23 cellular contexts compared by ENCODE assay signal in the genomic region with DNA sequence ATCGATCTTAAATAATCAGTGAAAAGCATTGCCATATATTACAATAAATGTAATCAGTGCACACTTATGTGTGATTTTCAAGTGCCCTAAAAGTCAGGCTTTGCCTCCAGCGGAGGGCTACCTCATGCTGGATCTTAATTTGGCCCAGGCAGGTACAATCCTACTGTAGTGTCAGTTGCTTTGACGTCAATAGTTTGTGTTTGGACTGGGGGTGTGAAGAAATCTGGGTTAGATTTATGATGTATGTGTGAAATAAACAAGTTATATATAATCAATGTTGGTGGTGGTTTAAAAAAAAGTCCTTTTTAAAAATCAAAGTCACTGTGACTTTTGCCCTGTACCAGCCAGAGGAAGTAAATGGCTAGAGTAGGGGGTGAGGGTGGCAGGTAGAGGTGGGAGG. TPM values are rescaled to one million over a fixed set of nuclear protein-coding genes. Genes with fewer than 3 reads are reported as not detected.
"Had no signal": no experiment of that assay in that cellular context is flagged by ENCODE, and none has a peak within 500 bp of the region (broad histone marks: within the 10 kb centered on the region; RNA-seq: fewer than 3 reads in every experiment).

No MANE protein-coding gene starts in this region.

- H3K27ac Mint-ChIP-seq: progenitor cell of endocrine pancreas; stimulated activated naive B cell treated with anti-CD40 and anti-IgM and Interleukin-4, amounts not matched to agents 10 μg/mL and 1 μg/mL and 100 μg/mL, for 72 hours had no signal

- H3K36me3 Mint-ChIP-seq: naive thymus-derived CD8-positive, alpha-beta T cell; stimulated activated naive B cell treated with anti-CD40 and anti-IgM and Interleukin-4, amounts not matched to agents 10 μg/mL and 1 μg/mL and 100 μg/mL, for 72 hours had no signal

- H3K27ac ChIP-seq: left lung, lower lobe of right lung, ovary, right atrium auricular region, right lobe of liver, stomach, testis, thyroid gland, transverse colon, upper lobe of left lung, vagina had no signal

- H3K4me1 Mint-ChIP-seq: stimulated activated naive B cell treated with anti-CD40 and anti-IgM and Interleukin-4, amounts not matched to agents 10 μg/mL and 1 μg/mL and 100 μg/mL, for 72 hours had no signal

- H3K9me3 ChIP-seq: left lung, lower lobe of right lung, ovary, right atrium auricular region, right lobe of liver, stomach, testis, thyroid gland, transverse colon, upper lobe of left lung, vagina had no signal

- H3K4me3 ChIP-seq: left lung, lower lobe of right lung, ovary, right atrium auricular region, right lobe of liver, smooth muscle cell, stomach, testis, thyroid gland, transverse colon, upper lobe of left lung, vagina had no signal

- ATAC-seq: left colon; left lung; lower lobe of right lung; naive thymus-derived CD8-positive, alpha-beta T cell; right lobe of liver; stimulated activated naive B cell treated with anti-CD40 and anti-IgM and Interleukin-4, amounts not matched to agents 10 μg/mL and 1 μg/mL and 100 μg/mL, for 72 hours; stimulated activated naive CD8-positive, alpha-beta T cell treated with anti-CD3 and anti-CD28 coated beads, Interleukin-15, Interleukin-2, amounts not matched to agents 100 U/mL and 50 U/mL, for 24 hours had no signal

- DNase-seq: hippocampal formation; kidney; left colon; left lung; lower lobe of right lung; mammary epithelial cell; mesenchymal stem cell; naive thymus-derived CD8-positive, alpha-beta T cell; ovary; right lobe of liver; stimulated activated CD4-positive, alpha-beta T cell treated with anti-CD3 and anti-CD28 coated beads, Interleukin-2, amount 100 ng/mL, for 24 hours; stimulated activated CD4-positive, alpha-beta T cell treated with anti-CD3 and anti-CD28 coated beads, Interleukin-4, amount 100 ng/mL, for 1 hour; stimulated activated naive B cell treated with anti-CD40 and anti-IgM and Interleukin-4, amounts not matched to agents 10 μg/mL and 1 μg/mL and 100 μg/mL, for 72 hours; stimulated activated naive CD8-positive, alpha-beta T cell treated with anti-CD3 and anti-CD28 coated beads, Interleukin-15, Interleukin-2, amounts not matched to agents 100 U/mL and 50 U/mL, for 24 hours; stomach; testis; thyroid gland; transverse colon; upper lobe of left lung had no signal

- H3K36me3 ChIP-seq: left lung, lower lobe of right lung, ovary, right atrium auricular region, right lobe of liver, stomach, thyroid gland, transverse colon, upper lobe of left lung, vagina had no signal

- H3K27me3 Mint-ChIP-seq: naive thymus-derived CD8-positive, alpha-beta T cell had no signal

- H3K4me1 ChIP-seq: left lung, lower lobe of right lung, right atrium auricular region, right lobe of liver, stomach, testis, thyroid gland, transverse colon, upper lobe of left lung, vagina had no signal

- H3K4me3 Mint-ChIP-seq: stimulated activated naive B cell treated with anti-CD40 and anti-IgM and Interleukin-4, amounts not matched to agents 10 μg/mL and 1 μg/mL and 100 μg/mL, for 72 hours had no signal

- H3K27me3 ChIP-seq: left lung, ovary, right atrium auricular region, right lobe of liver, stomach, testis, thyroid gland, transverse colon, upper lobe of left lung, vagina had no signal

RNA-seq across cellular contexts. Expression of a gene that starts 14.0 kb away (rescaled TPM):
- polyA plus RNA-seq: mammary epithelial cell had no signal
